ENCODE assay signal across 28 cellular contexts in the genomic region with DNA sequence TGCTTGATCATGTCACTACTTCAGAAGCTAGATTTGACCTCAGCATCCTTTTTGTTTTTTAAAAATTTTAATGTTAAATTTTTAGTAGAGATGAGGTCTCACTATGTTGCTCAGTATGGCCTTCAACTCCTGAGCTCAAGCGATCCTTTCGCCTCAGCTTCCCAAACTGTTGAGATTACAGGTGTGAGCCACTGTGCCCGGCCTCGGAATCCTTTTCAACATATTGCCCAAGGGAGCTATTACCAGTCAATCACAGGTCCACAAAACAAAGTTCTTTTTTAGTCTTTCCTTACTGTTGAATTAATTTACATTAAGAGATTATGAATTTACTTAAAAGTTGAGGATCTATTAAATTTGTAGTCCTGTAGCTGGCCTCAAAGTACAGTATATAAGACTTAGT. TPM values are rescaled to one million over a fixed set of nuclear protein-coding genes. Genes with fewer than 3 reads are reported as not detected.
A peak's percentile ranks its signal among the peaks of the same experiment; 100 is the strongest.
DNase-seq lines count a peak whose midpoint lies in the region; ATAC-seq and TF ChIP-seq lines count a peak whose summit lies in the region.
"Had no signal": no experiment of that assay in that cellular context is flagged by ENCODE, and none has a peak within 500 bp of the region (broad histone marks: within the 10 kb centered on the region; RNA-seq: fewer than 3 reads in every experiment).

No MANE protein-coding gene starts in this region.

- H3K4me3 ChIP-seq in naive thymus-derived CD4-positive, alpha-beta T cell (ENCODE audit: low read length): no peak overlapping the region
- H3K4me3 ChIP-seq in H7 (ENCODE audit: insufficient read depth, low read depth, low read length): no peak overlapping the region
- H3K4me3 ChIP-seq: GM23338, MG63, SJCRH30 had no signal

- POLR2A ChIA-PET in activated CD8-positive, alpha-beta T cell treated with anti-CD3 and anti-CD28 coated beads for 36 hours (lab: Charles Lee): interaction anchor here (0.6 kb wide), 2 partner anchors 129 to 161 kb away, joined by 3 read pairs; no protein-coding TSS in a partner anchor
- POLR2A ChIA-PET in activated CD8-positive, alpha-beta T cell treated with anti-CD3 and anti-CD28 coated beads, Interleukin-2, amount 10 ng/mL, durations not matched to agents 7 days and 5 days (lab: Charles Lee): no interaction called here
- POLR2A ChIA-PET in CD4-positive, alpha-beta T cell (lab: Charles Lee): no interaction called here
- POLR2A ChIA-PET in naive thymus-derived CD4-positive, alpha-beta T cell (lab: Charles Lee): no interaction called here

- peaks cover 9 to 14% of the 10 kb centered on the region in 2 donors for H3K4me1 ChIP-seq in naive thymus-derived CD4-positive, alpha-beta T cell (ENCODE audit: control insufficient read depth in 2 of 2, insufficient read depth in 2 of 2, low read length in 2 of 2)
- H3K4me1 ChIP-seq: BE2C, SJCRH30 had no signal

- no peak for DNase-seq in activated CD8-positive, alpha-beta T cell treated with anti-CD3 and anti-CD28 coated beads for 36 hours
- no peak for DNase-seq in activated CD8-positive, alpha-beta T cell treated with anti-CD3 and anti-CD28 coated beads, Interleukin-2, amount 10 ng/mL, durations not matched to agents 7 days and 5 days
- DNase-seq in CD4-positive, alpha-beta T cell: no peak
- no peak for DNase-seq in naive thymus-derived CD4-positive, alpha-beta T cell
- DNase-seq in NCI-H526 treated with DMSO at 0.1 percent for 48 hours (lab: John Stamatoyannopoulos, UW) (no peak), H7 (no peak)
- DNase-seq: ACHN; BE2C; COR-L47; DMS53; IMR-90; KG1; MG63; NCI-H1105 treated with DMSO at 0.1 percent for 48 hours; NCI-H146; NCI-H1930; NCI-H2107; NCI-H524; NCI-H82; NK-92 treated with Interleukin-12 subunit alpha and Interleukin-12 subunit beta, amount 100 ng/mL, for 24 hours; PC-3; SJCRH30 had no signal

- CTCF ChIA-PET in activated CD8-positive, alpha-beta T cell treated with anti-CD3 and anti-CD28 coated beads for 36 hours (lab: Charles Lee): interaction anchor here (0.8 to 18.4 kb wide), 8 partner anchors 8 to 171 kb away, joined by 3 to 184 read pairs (median 4); no protein-coding TSS in a partner anchor
- CTCF ChIA-PET in activated CD8-positive, alpha-beta T cell treated with anti-CD3 and anti-CD28 coated beads, Interleukin-2, amount 10 ng/mL, durations not matched to agents 7 days and 5 days (lab: Charles Lee): interaction anchor here (0.7 to 3.2 kb wide), 4 partner anchors 9 to 171 kb away, joined by 3 to 17 read pairs (median 6); no protein-coding TSS in a partner anchor
- CTCF ChIA-PET in CD4-positive, alpha-beta T cell (lab: Charles Lee): interaction anchor here (1.1 to 6.1 kb wide), 3 partner anchors 13 to 30 kb away, joined by 3 to 30 read pairs (median 3); no protein-coding TSS in a partner anchor
- CTCF ChIA-PET in naive thymus-derived CD4-positive, alpha-beta T cell (lab: Charles Lee): no interaction called here

- H3K27me3 Mint-ChIP-seq in activated CD8-positive, alpha-beta T cell treated with anti-CD3 and anti-CD28 coated beads for 36 hours: no peaks in the 10 kb centered on the region
- H3K27me3 Mint-ChIP-seq in activated CD8-positive, alpha-beta T cell treated with anti-CD3 and anti-CD28 coated beads, Interleukin-2, amount 10 ng/mL, durations not matched to agents 7 days and 5 days (ENCODE audit: low read depth): no peaks in the 10 kb centered on the region
- no peaks in the 10 kb centered on the region for H3K27me3 Mint-ChIP-seq in CD4-positive, alpha-beta T cell
- peaks cover 3% of the 10 kb centered on the region for H3K27me3 Mint-ChIP-seq in brain
- no peaks in the 10 kb centered on the region for H3K27me3 Mint-ChIP-seq in naive thymus-derived CD4-positive, alpha-beta T cell

- H3K27ac ChIP-seq in CD4-positive, alpha-beta T cell (ENCODE audit: low read depth, low read length): no peak overlapping the region
- no peak overlapping the region for H3K27ac ChIP-seq in naive thymus-derived CD4-positive, alpha-beta T cell (ENCODE audit: low read depth, low read length)
- H3K27ac ChIP-seq: 22Rv1, SJCRH30 had no signal

- no peak for TF ChIP-seq CTCF in activated CD8-positive, alpha-beta T cell treated with anti-CD3 and anti-CD28 coated beads for 36 hours (IDR thresholded peaks at IDR 0.05)
- no peak for TF ChIP-seq CTCF in CD4-positive, alpha-beta T cell (IDR thresholded peaks at IDR 0.05)
- TF ChIP-seq CTCF in brain (conservative IDR thresholded peaks at IDR 0.05): no peak

- H3K27me3 ChIP-seq in CD4-positive, alpha-beta T cell (ENCODE audit: control insufficient read depth, insufficient read depth, low read length): no peaks in the 10 kb centered on the region
- no peaks in the 10 kb centered on the region for H3K27me3 ChIP-seq in naive thymus-derived CD4-positive, alpha-beta T cell (ENCODE audit: control insufficient read depth in 2 of 2, insufficient read depth in 2 of 2, low read length in 2 of 2)
- no peaks in the 10 kb centered on the region for H3K27me3 ChIP-seq in H7 (ENCODE audit: control insufficient read depth, insufficient read depth, low read length)
- H3K27me3 ChIP-seq: BE2C, MG63, SJCRH30 had no signal

- H3K4me3 Mint-ChIP-seq in activated CD8-positive, alpha-beta T cell treated with anti-CD3 and anti-CD28 coated beads for 36 hours: no peak overlapping the region
- no peak overlapping the region for H3K4me3 Mint-ChIP-seq in activated CD8-positive, alpha-beta T cell treated with anti-CD3 and anti-CD28 coated beads, Interleukin-2, amount 10 ng/mL, durations not matched to agents 7 days and 5 days
- no peak overlapping the region for H3K4me3 Mint-ChIP-seq in CD4-positive, alpha-beta T cell
- H3K4me3 Mint-ChIP-seq in brain: no peak overlapping the region
- no peak overlapping the region for H3K4me3 Mint-ChIP-seq in naive thymus-derived CD4-positive, alpha-beta T cell
- H3K4me3 Mint-ChIP-seq: CD14-positive monocyte, GM23338 had no signal

- H3K4me1 Mint-ChIP-seq in activated CD8-positive, alpha-beta T cell treated with anti-CD3 and anti-CD28 coated beads for 36 hours (ENCODE audit: low read depth): peaks cover 63% of the 10 kb centered on the region
- H3K4me1 Mint-ChIP-seq in activated CD8-positive, alpha-beta T cell treated with anti-CD3 and anti-CD28 coated beads, Interleukin-2, amount 10 ng/mL, durations not matched to agents 7 days and 5 days (ENCODE audit: low read depth): peaks cover 26% of the 10 kb centered on the region
- peaks cover 76% of the 10 kb centered on the region for H3K4me1 Mint-ChIP-seq in CD4-positive, alpha-beta T cell (ENCODE audit: low read depth)
- peaks cover 53% of the 10 kb centered on the region for H3K4me1 Mint-ChIP-seq in brain
- peaks cover 33 to 69% (median 61%) of the 10 kb centered on the region in 7 donors for H3K4me1 Mint-ChIP-seq in naive thymus-derived CD4-positive, alpha-beta T cell

- no peak for ATAC-seq in activated CD8-positive, alpha-beta T cell treated with anti-CD3 and anti-CD28 coated beads for 36 hours
- ATAC-seq in activated CD8-positive, alpha-beta T cell treated with anti-CD3 and anti-CD28 coated beads, Interleukin-2, amount 10 ng/mL, durations not matched to agents 7 days and 5 days: no peak
- ATAC-seq in CD4-positive, alpha-beta T cell (ENCODE audit: poor library complexity): no peak
- ATAC-seq in naive thymus-derived CD4-positive, alpha-beta T cell: no peak
- ATAC-seq in GM19467 (IDR thresholded peaks at IDR 0.05; ENCODE audit: unreplicated experiment): no peak
- ATAC-seq: GM23338, HCT116, PC-3 had no signal

- H3K36me3 Mint-ChIP-seq in activated CD8-positive, alpha-beta T cell treated with anti-CD3 and anti-CD28 coated beads for 36 hours (ENCODE audit: low read depth): peaks cover 22% of the 10 kb centered on the region
- H3K36me3 Mint-ChIP-seq in activated CD8-positive, alpha-beta T cell treated with anti-CD3 and anti-CD28 coated beads, Interleukin-2, amount 10 ng/mL, durations not matched to agents 7 days and 5 days (ENCODE audit: low read depth): peaks cover 31% of the 10 kb centered on the region
- peaks cover 17% of the 10 kb centered on the region for H3K36me3 Mint-ChIP-seq in CD4-positive, alpha-beta T cell (ENCODE audit: low read depth)
- H3K36me3 Mint-ChIP-seq in brain: peaks cover 50% of the 10 kb centered on the region
- H3K36me3 Mint-ChIP-seq in naive thymus-derived CD4-positive, alpha-beta T cell: peaks cover 0 to 18% (median 8%) of the 10 kb centered on the region in 5 donors

- H3K9me3 Mint-ChIP-seq in activated CD8-positive, alpha-beta T cell treated with anti-CD3 and anti-CD28 coated beads for 36 hours: peaks cover 5% of the 10 kb centered on the region
- peaks cover 4% of the 10 kb centered on the region for H3K9me3 Mint-ChIP-seq in activated CD8-positive, alpha-beta T cell treated with anti-CD3 and anti-CD28 coated beads, Interleukin-2, amount 10 ng/mL, durations not matched to agents 7 days and 5 days (ENCODE audit: insufficient read depth)
- peaks cover 4% of the 10 kb centered on the region for H3K9me3 Mint-ChIP-seq in CD4-positive, alpha-beta T cell
- peaks cover 0 to 15% (median 3%) of the 10 kb centered on the region in 5 experiments for H3K9me3 Mint-ChIP-seq in brain
- no peaks in the 10 kb centered on the region for H3K9me3 Mint-ChIP-seq in naive thymus-derived CD4-positive, alpha-beta T cell
- H3K9me3 Mint-ChIP-seq: CD14-positive monocyte, GM23338 had no signal

- peak overlapping the region; percentile 10 for H3K27ac Mint-ChIP-seq in activated CD8-positive, alpha-beta T cell treated with anti-CD3 and anti-CD28 coated beads for 36 hours
- no peak overlapping the region for H3K27ac Mint-ChIP-seq in activated CD8-positive, alpha-beta T cell treated with anti-CD3 and anti-CD28 coated beads, Interleukin-2, amount 10 ng/mL, durations not matched to agents 7 days and 5 days
- H3K27ac Mint-ChIP-seq in CD4-positive, alpha-beta T cell: peak overlapping the region; percentile 1
- peak overlapping the region in 3 of 5 experiments; percentile 8 to 19 (median 12) for H3K27ac Mint-ChIP-seq in brain
- peak overlapping the region in 8 of 9 donors; percentile 0 to 82 (median 14) for H3K27ac Mint-ChIP-seq in naive thymus-derived CD4-positive, alpha-beta T cell
- H3K27ac Mint-ChIP-seq: GM23338 had no signal

- intact Hi-C loops in activated CD8-positive, alpha-beta T cell treated with anti-CD3 and anti-CD28 coated beads for 36 hours (cut with micrococcal nuclease): no loop called here
- intact Hi-C loops in CD4-positive, alpha-beta T cell (cut with DNase I, micrococcal nuclease): no loop called here
- intact Hi-C loops in naive thymus-derived CD4-positive, alpha-beta T cell (cut with micrococcal nuclease): no loop called here

- no peaks in the 10 kb centered on the region for H3K9me3 ChIP-seq in CD4-positive, alpha-beta T cell (ENCODE audit: control insufficient read depth, low read length)
- no peaks in the 10 kb centered on the region for H3K9me3 ChIP-seq in naive thymus-derived CD4-positive, alpha-beta T cell (ENCODE audit: control insufficient read depth in 2 of 3, low read length in 3 of 3)
- H3K9me3 ChIP-seq: BE2C, MG63, SJCRH30 had no signal

- H3K36me3 ChIP-seq in naive thymus-derived CD4-positive, alpha-beta T cell (ENCODE audit: control insufficient read depth in 2 of 3, insufficient read depth in 3 of 3, low read length in 3 of 3): peaks cover 0 to 3% (median 0%) of the 10 kb centered on the region in 3 experiments
- H3K36me3 ChIP-seq in H7 (replicated peaks; ENCODE audit: control insufficient read depth, insufficient read depth, low read length): no peaks in the 10 kb centered on the region
- H3K36me3 ChIP-seq: SJCRH30 had no signal

RNA-seq across cellular contexts. Expression of a gene that starts 37.7 kb away (rescaled TPM):
- total RNA-seq in activated CD8-positive, alpha-beta T cell treated with anti-CD3 and anti-CD28 coated beads for 36 hours: 10 to 100 TPM; 56.9 to 57.5 TPM
- total RNA-seq in activated CD8-positive, alpha-beta T cell treated with anti-CD3 and anti-CD28 coated beads, Interleukin-2, amount 10 ng/mL, durations not matched to agents 7 days and 5 days: 10 to 100 TPM; 77.8 to 78.8 TPM
- total RNA-seq in CD4-positive, alpha-beta T cell: 100 to 1,000 TPM; 134 to 148 TPM
- 13.6 TPM for polyA plus RNA-seq in brain (ENCODE audit: insufficient read depth, low read depth, low replicate concordance)
- 100 to 1,000 TPM in 3 of 5 experiments, 10 to 100 TPM in 2; 91.1 to 133 (median 114) TPM for total RNA-seq in naive thymus-derived CD4-positive, alpha-beta T cell
- 10 to 100 TPM; 59.1 to 85.3 TPM for polyA plus RNA-seq in naive thymus-derived CD4-positive, alpha-beta T cell
- 14.1 and 17.7 TPM in 2 replicates for total RNA-seq in H7 (2014; rRNA removed; shearing (Covaris generic))
